In the genomic region with DNA sequence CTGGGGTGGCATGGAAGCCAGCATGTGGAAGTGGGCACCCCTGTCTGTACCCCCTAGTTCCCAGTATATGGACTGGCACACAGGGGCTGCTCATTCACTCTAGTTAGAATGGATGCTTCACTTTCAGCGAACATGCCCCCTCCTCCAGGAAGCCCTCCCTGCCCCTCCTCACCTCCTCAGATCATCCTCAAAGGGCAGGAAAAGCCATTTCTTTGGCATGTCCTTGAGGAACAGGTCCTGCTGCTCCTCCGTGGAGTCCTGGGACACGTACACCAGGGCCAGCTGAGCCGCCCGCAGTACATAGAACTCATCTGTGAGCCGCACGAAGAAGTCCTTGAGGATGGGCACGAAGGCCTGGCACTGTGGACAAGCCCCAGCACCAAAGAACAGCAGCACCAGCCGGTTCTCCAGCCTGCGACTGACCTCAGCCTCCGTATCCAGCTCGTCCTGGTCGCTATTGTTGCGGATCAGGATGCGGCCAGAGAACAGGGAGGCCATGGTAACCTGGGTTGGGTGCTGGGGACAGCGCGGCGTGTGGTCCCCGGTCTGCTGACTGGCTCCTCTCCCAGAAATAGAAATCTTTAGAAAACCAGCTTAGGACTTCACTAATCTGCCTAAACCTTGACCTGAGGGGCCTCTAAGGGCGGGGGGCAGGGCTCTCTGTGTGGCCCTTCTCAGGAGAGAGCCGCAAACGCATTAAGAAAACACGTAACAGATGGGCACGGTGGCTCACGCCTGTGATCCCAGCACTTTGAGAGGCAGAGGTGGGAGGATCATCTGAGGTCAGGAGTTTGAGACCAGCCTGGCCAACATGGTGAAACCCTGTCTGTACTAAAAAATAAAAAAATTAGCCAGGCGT, we compare ENCODE assay signal across 20 cellular contexts. TPM values are rescaled to one million over a fixed set of nuclear protein-coding genes. Genes with fewer than 3 reads are reported as not detected.
DNase-seq lines count a peak whose midpoint lies in the region; ATAC-seq, FAIRE-seq and TF ChIP-seq lines count a peak whose summit lies in the region.
"Had no signal": no experiment of that assay in that cellular context is flagged by ENCODE, and none has a peak within 500 bp of the region (broad histone marks: within the 10 kb centered on the region; RNA-seq: fewer than 3 reads in every experiment).

A gene with protein sequence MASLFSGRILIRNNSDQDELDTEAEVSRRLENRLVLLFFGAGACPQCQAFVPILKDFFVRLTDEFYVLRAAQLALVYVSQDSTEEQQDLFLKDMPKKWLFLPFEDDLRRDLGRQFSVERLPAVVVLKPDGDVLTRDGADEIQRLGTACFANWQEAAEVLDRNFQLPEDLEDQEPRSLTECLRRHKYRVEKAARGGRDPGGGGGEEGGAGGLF (minus strand): TSS at position 555 of the 859 bp plus-strand sequence. CDS start 57 bp downstream, at position 498.

- peaks cover 15% of the 10 kb centered on the region for H3K4me1 ChIP-seq in BLaER1
- peaks cover 0 to 11% of the 10 kb centered on the region in 2 experiments; a peak in 3 of 5 replicates for H3K4me1 ChIP-seq in K562 (replicated peaks in 1 of 2; ENCODE audit: control insufficient read depth in 2 of 2, insufficient read depth in 2 of 2, low read length in 2 of 2)
- H3K4me1 ChIP-seq in prostate gland (replicated peaks) = no peaks in the 10 kb centered on the region

- DNase-seq in NCI-H82 (lab: John Stamatoyannopoulos, UW) (peak; percentile 99), K562 (ENCODE audit: extremely low read depth in 1 of 4, low spot score in 3 of 4) (no peak), prostate gland (ENCODE audit: low spot score) (no peak)
- DNase-seq in activated CD4-positive, alpha-beta memory T cell treated with anti-CD3 and anti-CD28 coated beads, Interleukin-2, amount 10 ng/mL, durations not matched to agents 7 days and 5 days = no peak
- no peak for DNase-seq in stimulated activated CD4-positive, alpha-beta T cell treated with anti-CD3 and anti-CD28 coated beads, Interleukin-4, amount 100 ng/mL, for 4 hours
- DNase-seq: AML-193; CD4-positive, alpha-beta memory T cell; DMS153; DMS79; GDM1; GOT3; H7; HFFc6 had no signal

- POLR2A ChIA-PET in K562 (lab: Yijun Ruan, JAX) = no interaction called here
- POLR2A ChIA-PET in activated CD4-positive, alpha-beta memory T cell treated with anti-CD3 and anti-CD28 coated beads, Interleukin-2, amount 10 ng/mL, durations not matched to agents 7 days and 5 days (lab: Charles Lee) = no interaction called here

- CTCF ChIA-PET in K562 (lab: Yijun Ruan, JAX; ENCODE audit: low intra/inter-chr PET ratio) = no interaction called here
- CTCF ChIA-PET in activated CD4-positive, alpha-beta memory T cell treated with anti-CD3 and anti-CD28 coated beads, Interleukin-2, amount 10 ng/mL, durations not matched to agents 7 days and 5 days (lab: Charles Lee) = interaction anchor here (1.2 to 1.7 kb wide), 2 partner anchors 36 to 75 kb away, joined by 4 read pairs; no protein-coding TSS in a partner anchor

- in situ Hi-C loops in K562 (cut with MboI) = no loop called here

- no TSS peak for BruUV-seq in K562 (replicated peaks; lab: Mats Ljungman, UMichigan)

- no peaks in the 10 kb centered on the region for H3K4me1 Mint-ChIP-seq in activated CD4-positive, alpha-beta memory T cell treated with anti-CD3 and anti-CD28 coated beads, Interleukin-2, amount 10 ng/mL, durations not matched to agents 7 days and 5 days
- H3K4me1 Mint-ChIP-seq: CD14-positive monocyte had no signal

- no peaks in the 10 kb centered on the region for H3K36me3 ChIP-seq in BLaER1
- H3K36me3 ChIP-seq in K562 (ENCODE audit: control insufficient read depth, insufficient read depth, low read length) = no peaks in the 10 kb centered on the region
- H3K36me3 ChIP-seq in prostate gland = no peaks in the 10 kb centered on the region

- H3K27ac ChIP-seq in BLaER1 = 0 out of 2 replicates have a peak within 1 kb of the TSS, but pooled peaks have one; percentile 13
- H3K27ac ChIP-seq in K562 (ENCODE audit: extremely low read depth, low read depth, low read length) = no peak within 1 kb of the TSS
- H3K27ac ChIP-seq in prostate gland = no peak within 1 kb of the TSS

- H3K4me2 ChIP-seq in BLaER1 = no peak within 1 kb of the TSS
- H3K4me2 ChIP-seq in K562 (ENCODE audit: insufficient read depth, low read length) = no peak within 1 kb of the TSS

- TF ChIP-seq POLR2A in K562 (conservative IDR thresholded peaks at IDR 0.05) (no peak), prostate gland (IDR thresholded peaks at IDR 0.05) (no peak)

- H3K9ac ChIP-seq in BLaER1 = no peak within 1 kb of the TSS
- H3K9ac ChIP-seq in K562 (ENCODE audit: insufficient read depth in 1 of 2, low read depth in 2 of 2, low read length in 2 of 2) = peak within 1 kb of the TSS in 1 of 2 experiments; percentile 84; a peak in 2 of 4 replicates

- ATAC-seq in K562 = no peak
- ATAC-seq: HCT116 had no signal

- H3K27me3 Mint-ChIP-seq in activated CD4-positive, alpha-beta memory T cell treated with anti-CD3 and anti-CD28 coated beads, Interleukin-2, amount 10 ng/mL, durations not matched to agents 7 days and 5 days = peaks cover 20% of the 10 kb centered on the region

- WGBS in K562 (ENCODE audit: insufficient coverage, low coverage, missing lambda C conversion rate) = 18% methylated on average over 26 of the region's 26 CpGs
- WGBS in prostate gland = 89% methylated on average over 26 of the region's 26 CpGs

- no peak for FAIRE-seq in K562 (lab: Jason Lieb, UNC)
- FAIRE-seq: A204.1, HTR-8/SVneo had no signal

- no peaks in the 10 kb centered on the region for H3K9me1 ChIP-seq in K562 (ENCODE audit: control insufficient read depth, insufficient read depth, low read length)

- H3K4me3 ChIP-seq in BLaER1 (no peak within 1 kb of the TSS), K562 (no peak within 1 kb of the TSS), prostate gland (no peak within 1 kb of the TSS)

- H3K79me2 ChIP-seq in K562 (ENCODE audit: control insufficient read depth, insufficient read depth, low read length) = no peaks in the 10 kb centered on the region

- no peak within 1 kb of the TSS for H3K4me3 Mint-ChIP-seq in activated CD4-positive, alpha-beta memory T cell treated with anti-CD3 and anti-CD28 coated beads, Interleukin-2, amount 10 ng/mL, durations not matched to agents 7 days and 5 days
- H3K4me3 Mint-ChIP-seq: CD14-positive monocyte; CD4-positive, alpha-beta memory T cell; HFFc6 had no signal

- no peak within 1 kb of the TSS for H2AFZ ChIP-seq in K562 (ENCODE audit: low read depth, low read length)

- no peaks in the 10 kb centered on the region for H4K20me1 ChIP-seq in BLaER1
- no peaks in the 10 kb centered on the region for H4K20me1 ChIP-seq in K562 (replicated peaks; ENCODE audit: control insufficient read depth, insufficient read depth, low read length)

- no peak for TF ChIP-seq EP300 in K562 (IDR thresholded peaks at IDR 0.05; ENCODE audit: low read length)

- H3K27me3 ChIP-seq in BLaER1 (peaks cover 13% of the 10 kb centered on the region), K562 (ENCODE audit: control insufficient read depth in 2 of 2, insufficient read depth in 2 of 2, low read length in 2 of 2) (peaks cover 5 to 27% of the 10 kb centered on the region in 2 experiments; a peak in 4 of 5 replicates), prostate gland (replicated peaks; ENCODE audit: insufficient read depth) (peaks cover 2% of the 10 kb centered on the region)

- no peak for TF ChIP-seq CTCF in K562 (IDR thresholded peaks at IDR 0.05 in 2 of 3, conservative IDR thresholded peaks at IDR 0.05 in 1 of 3; ENCODE audit: insufficient read depth in 2 of 3, low read depth in 1 of 3, low read length in 3 of 3)
- TF ChIP-seq CTCF in prostate gland (IDR thresholded peaks at IDR 0.05) = no peak

- no peaks in the 10 kb centered on the region for H3K36me3 Mint-ChIP-seq in activated CD4-positive, alpha-beta memory T cell treated with anti-CD3 and anti-CD28 coated beads, Interleukin-2, amount 10 ng/mL, durations not matched to agents 7 days and 5 days (ENCODE audit: low read depth)
- H3K36me3 Mint-ChIP-seq: CD14-positive monocyte; CD4-positive, alpha-beta memory T cell had no signal

- TF ChIP-seq RAD21 in K562 (CRISPR knock-in tag; conservative IDR thresholded peaks at IDR 0.05 in 1 of 2, IDR thresholded peaks at IDR 0.05 in 1 of 2) = no peak

- no peak within 1 kb of the TSS for H3K27ac Mint-ChIP-seq in activated CD4-positive, alpha-beta memory T cell treated with anti-CD3 and anti-CD28 coated beads, Interleukin-2, amount 10 ng/mL, durations not matched to agents 7 days and 5 days
- H3K27ac Mint-ChIP-seq: CD14-positive monocyte; CD4-positive, alpha-beta memory T cell; HFFc6 had no signal

- H3K9me3 ChIP-seq in BLaER1 (no peaks in the 10 kb centered on the region), K562 (replicated peaks; ENCODE audit: control insufficient read depth, insufficient read depth, low read depth, low read length) (no peaks in the 10 kb centered on the region), prostate gland (no peaks in the 10 kb centered on the region)

- no peaks in the 10 kb centered on the region for H3K9me3 Mint-ChIP-seq in activated CD4-positive, alpha-beta memory T cell treated with anti-CD3 and anti-CD28 coated beads, Interleukin-2, amount 10 ng/mL, durations not matched to agents 7 days and 5 days
- H3K9me3 Mint-ChIP-seq: CD4-positive, alpha-beta memory T cell; HFFc6 had no signal

- intact Hi-C loops in K562 (cut with micrococcal nuclease) (no loop called here), prostate gland (cut with DNase I) (no loop called here)

TF ChIP-seq in K562, 482 proteins besides CTCF, POLR2A, EP300 and RAD21 (continues in another document):
- no peak for TF ChIP-seq MCM7 (IDR thresholded peaks at IDR 0.05)

RNA-seq across cellular contexts. Expression of the gene that starts here (rescaled TPM):
- total RNA-seq in K562 (2011; cell fraction: chromatin; rRNA removed; ENCODE audit: low replicate concordance) = not detected in 2 replicates
- total RNA-seq in K562 (2011; cell fraction: nucleolus; rRNA removed) = not detected in 2 replicates
- total RNA-seq in K562 (2011; cell fraction: nucleoplasm; rRNA removed) = not detected in 2 replicates
- total RNA-seq in K562 (2014; rRNA removed) (not detected in 2 replicates), K562 (2014; rRNA removed; fragmentation: Illumina TruSeq; extraction: Trizol) (not detected in 2 replicates), K562 (2015; rRNA removed; fragmentation: Illumina TruSeq; extraction: Trizol) (not detected in 2 replicates), K562 (2021) (not detected in 2 replicates), prostate gland (not detected)
- polyA plus RNA-seq in K562 (2011; rRNA removed) (not detected in 2 replicates), K562 (2014; fragmentation: Illumina TruSeq; extraction: Trizol) (not detected in 2 replicates), K562 (2014; fragmentation: Nextera tagmentation; extraction: Ambion mirVana) (not detected), K562 (2014; rRNA removed) (not detected in 2 replicates)
- polyA plus RNA-seq in K562 (2011; cell fraction: cytosol; rRNA removed) = not detected in 2 replicates
- polyA plus RNA-seq in K562 (2011; cell fraction: nucleus; rRNA removed) = not detected in 2 replicates
- polyA plus RNA-seq in K562 (2012) = not detected in 2 replicates
- polyA minus RNA-seq in K562 (2011; rRNA and poly(A)+ RNA removed) = not detected in 2 replicates
- not detected in 2 replicates for polyA minus RNA-seq in K562 (2011; cell fraction: cytosol; rRNA and poly(A)+ RNA removed)
- polyA minus RNA-seq in K562 (2011; cell fraction: nucleus; rRNA and poly(A)+ RNA removed) = not detected in 2 replicates
- not detected for total RNA-seq in activated CD4-positive, alpha-beta memory T cell treated with anti-CD3 and anti-CD28 coated beads, Interleukin-2, amount 10 ng/mL, durations not matched to agents 7 days and 5 days
- total RNA-seq: CD4-positive, alpha-beta memory T cell; Daoy; H7; HFFc6 had no signal
- polyA plus RNA-seq: BJ; CD14-positive monocyte; CD4-positive, alpha-beta memory T cell had no signal
